6 cellular contexts compared by ENCODE assay signal in genomic region chr7:150245208-150245607, GRCh38.
DNase-seq lines count a peak whose midpoint lies in the region; ATAC-seq, FAIRE-seq and TF ChIP-seq lines count a peak whose summit lies in the region.
"Not testable (repeated sequence)": the region's sequence is repeated elsewhere in the genome, so short reads cannot be mapped to it uniquely, and the experiment has no call there.

No MANE protein-coding gene starts in this region.

- H3K4me1 Mint-ChIP-seq in activated CD4-positive, alpha-beta T cell treated with anti-CD3 and anti-CD28 coated beads for 36 hours; activated T-helper 17 cell treated with anti-CD3 and anti-CD28 coated beads, Interleukin-2, amount 50 U/mL, for 72 hours: not testable (repeated sequence)

- H3K9me3 Mint-ChIP-seq in activated CD4-positive, alpha-beta T cell treated with anti-CD3 and anti-CD28 coated beads for 36 hours (ENCODE audit: low read depth); activated T-helper 17 cell treated with anti-CD3 and anti-CD28 coated beads, Interleukin-2, amount 50 U/mL, for 72 hours: not testable (repeated sequence)

- not testable (repeated sequence) for H3K27ac Mint-ChIP-seq in activated CD4-positive, alpha-beta T cell treated with anti-CD3 and anti-CD28 coated beads for 36 hours; activated T-helper 17 cell treated with anti-CD3 and anti-CD28 coated beads, Interleukin-2, amount 50 U/mL, for 72 hours

- DNase-seq in GM12891 (ENCODE audit: insufficient read length, low spot score); activated CD4-positive, alpha-beta T cell treated with anti-CD3 and anti-CD28 coated beads for 36 hours; bronchial epithelial cell (ENCODE audit: low read depth); stimulated activated naive CD8-positive, alpha-beta T cell treated with anti-CD3 and anti-CD28 coated beads, Interleukin-15, Interleukin-2, amounts not matched to agents 100 U/mL and 50 U/mL, for 24 hours: not testable (repeated sequence)
- peak; percentile 4 for DNase-seq in RPMI7951 (ENCODE audit: low read depth)

- intact Hi-C loops in activated CD4-positive, alpha-beta T cell treated with anti-CD3 and anti-CD28 coated beads for 36 hours (cut with DNase I, micrococcal nuclease) = not testable (repeated sequence)

- peak; percentile 42 for ATAC-seq in activated CD4-positive, alpha-beta T cell treated with anti-CD3 and anti-CD28 coated beads for 36 hours
- ATAC-seq in activated T-helper 17 cell treated with anti-CD3 and anti-CD28 coated beads, Interleukin-2, amount 50 U/mL, for 72 hours (replicated peaks) = peak; percentile 73
- ATAC-seq in stimulated activated naive CD8-positive, alpha-beta T cell treated with anti-CD3 and anti-CD28 coated beads, Interleukin-15, Interleukin-2, amounts not matched to agents 100 U/mL and 50 U/mL, for 24 hours = peak; percentile 28

- H3K27me3 Mint-ChIP-seq in activated CD4-positive, alpha-beta T cell treated with anti-CD3 and anti-CD28 coated beads for 36 hours; activated T-helper 17 cell treated with anti-CD3 and anti-CD28 coated beads, Interleukin-2, amount 50 U/mL, for 72 hours: not testable (repeated sequence)

- not testable (repeated sequence) for TF ChIP-seq CTCF in bronchial epithelial cell (IDR thresholded peaks at IDR 0.05; ENCODE audit: insufficient read depth, low read length, severe bottlenecking)

- not testable (repeated sequence) for H3K36me3 ChIP-seq in bronchial epithelial cell (ENCODE audit: control insufficient read depth, insufficient read depth, low read length)

- CTCF ChIA-PET in activated CD4-positive, alpha-beta T cell treated with anti-CD3 and anti-CD28 coated beads for 36 hours (lab: Charles Lee) = not testable (repeated sequence)

- POLR2A ChIA-PET in activated CD4-positive, alpha-beta T cell treated with anti-CD3 and anti-CD28 coated beads for 36 hours (lab: Charles Lee) = not testable (repeated sequence)

- not testable (repeated sequence) for TF ChIP-seq POLR2A in GM12891 (IDR thresholded peaks at IDR 0.05; ENCODE audit: low read depth, low read length)

- not testable (repeated sequence) for H3K4me3 Mint-ChIP-seq in activated CD4-positive, alpha-beta T cell treated with anti-CD3 and anti-CD28 coated beads for 36 hours; activated T-helper 17 cell treated with anti-CD3 and anti-CD28 coated beads, Interleukin-2, amount 50 U/mL, for 72 hours

- H3K36me3 Mint-ChIP-seq in activated CD4-positive, alpha-beta T cell treated with anti-CD3 and anti-CD28 coated beads for 36 hours (ENCODE audit: low read depth); activated T-helper 17 cell treated with anti-CD3 and anti-CD28 coated beads, Interleukin-2, amount 50 U/mL, for 72 hours (ENCODE audit: low read depth): not testable (repeated sequence)

- not testable (repeated sequence) for H3K4me3 ChIP-seq in bronchial epithelial cell (ENCODE audit: low read depth, low read length)

- not testable (repeated sequence) for H3K27me3 ChIP-seq in bronchial epithelial cell (ENCODE audit: control insufficient read depth, insufficient read depth, low read length)

- FAIRE-seq in GM12891 (lab: Jason Lieb, UNC) (peak; percentile 40), bronchial epithelial cell (lab: Jason Lieb, UNC) (peak; percentile 36)
